8 cellular contexts compared by ENCODE assay signal in genomic region chr19:29843180-29844051, GRCh38. TPM values are rescaled to one million over a fixed set of nuclear protein-coding genes. Genes with fewer than 3 reads are reported as not detected.
A peak's percentile ranks its signal among the peaks of the same experiment; 100 is the strongest.
DNase-seq lines count a peak whose midpoint lies in the region; FAIRE-seq and TF ChIP-seq lines count a peak whose summit lies in the region.

No MANE protein-coding gene starts in this region.

- H3K9me3 ChIP-seq in hepatocyte (ENCODE audit: low read depth), result no peaks in the 10 kb centered on the region

- H3K27ac Mint-ChIP-seq in activated T-helper 2 cell treated with anti-CD3 and anti-CD28 coated beads, Interferon-gamma antibody, Interleukin-2, Interleukin-4, amounts not matched to agents 10 μg/mL and 5 μg/mL and 100 μg/mL, durations not matched to agents 14 hours and 24 hours and 36 hours, result no peak overlapping the region

- H2AFZ ChIP-seq in hepatocyte, result peak overlapping the region; percentile 10

- H3K36me3 ChIP-seq in hepatocyte (replicated peaks; ENCODE audit: insufficient read depth, low read depth), result no peaks in the 10 kb centered on the region

- H3K27me3 Mint-ChIP-seq in activated T-helper 2 cell treated with anti-CD3 and anti-CD28 coated beads, Interferon-gamma antibody, Interleukin-2, Interleukin-4, amounts not matched to agents 10 μg/mL and 5 μg/mL and 100 μg/mL, durations not matched to agents 14 hours and 24 hours and 36 hours (ENCODE audit: low read depth), result peaks cover 9% of the 10 kb centered on the region

- FAIRE-seq in GM19239 (lab: Jason Lieb, UNC), result no peak

- peak; percentile 17 for DNase-seq in activated CD4-positive, alpha-beta T cell treated with anti-CD3 and anti-CD28 coated beads for 48 hours
- no peak for DNase-seq in activated CD4-positive, alpha-beta T cell treated with anti-CD3 and anti-CD28 coated beads, Interleukin-2, amount 50 U/mL, for 48 hours
- DNase-seq in activated T-helper 2 cell treated with anti-CD3 and anti-CD28 coated beads, Interferon-gamma antibody, Interleukin-2, Interleukin-4, amounts not matched to agents 10 μg/mL and 5 μg/mL and 100 μg/mL, durations not matched to agents 14 hours and 24 hours and 36 hours (ENCODE audit: low spot score), result no peak
- DNase-seq in hepatocyte (ENCODE audit: low spot score), result peak; percentile 76
- no peak for DNase-seq in stimulated activated CD4-positive, alpha-beta T cell treated with anti-CD3 and anti-CD28 coated beads, Interleukin-2, amount 100 ng/mL, for 24 hours
- no peak for DNase-seq in glomerular visceral epithelial cell (ENCODE audit: extremely low spot score)
- no peak for DNase-seq in GM19239 (ENCODE audit: insufficient read length, low spot score)

- H3K27me3 ChIP-seq in hepatocyte, result no peaks in the 10 kb centered on the region

- peak overlapping the region; percentile 95 for H3K4me2 ChIP-seq in hepatocyte

- no peaks in the 10 kb centered on the region for H4K20me1 ChIP-seq in hepatocyte (ENCODE audit: insufficient read depth, poor library complexity, severe bottlenecking)

- peak overlapping the region; percentile 57 for H3K27ac ChIP-seq in hepatocyte
- peak overlapping the region in 5 of 21 experiments; percentile 12 to 64 (median 41) for H3K27ac ChIP-seq in skin epidermis

- intact Hi-C loops in activated T-helper 2 cell treated with anti-CD3 and anti-CD28 coated beads, Interferon-gamma antibody, Interleukin-2, Interleukin-4, amounts not matched to agents 10 μg/mL and 5 μg/mL and 100 μg/mL, durations not matched to agents 14 hours and 24 hours and 36 hours (cut with micrococcal nuclease), result loop anchor here (1.0 to 10.0 kb wide), 2 partner anchors 99 to 239 kb away; partner anchors contain the start of genes POP4 and URI1

- H3K9me2 ChIP-seq in hepatocyte (replicated peaks; ENCODE audit: insufficient read depth), result no peaks in the 10 kb centered on the region

- H3K4me3 ChIP-seq in hepatocyte (no peak overlapping the region), skin epidermis (peak overlapping the region in 6 of 7 experiments; percentile 7 to 84 (median 60))

- H3K4me3 Mint-ChIP-seq in activated T-helper 2 cell treated with anti-CD3 and anti-CD28 coated beads, Interferon-gamma antibody, Interleukin-2, Interleukin-4, amounts not matched to agents 10 μg/mL and 5 μg/mL and 100 μg/mL, durations not matched to agents 14 hours and 24 hours and 36 hours (ENCODE audit: low read depth), result peak overlapping the region; percentile 73

- TF ChIP-seq CTCF in hepatocyte (IDR thresholded peaks at IDR 0.05; ENCODE audit: poor library complexity), result no peak

- no peaks in the 10 kb centered on the region for H3K9me3 Mint-ChIP-seq in activated T-helper 2 cell treated with anti-CD3 and anti-CD28 coated beads, Interferon-gamma antibody, Interleukin-2, Interleukin-4, amounts not matched to agents 10 μg/mL and 5 μg/mL and 100 μg/mL, durations not matched to agents 14 hours and 24 hours and 36 hours

- WGBS in hepatocyte (ENCODE audit: low lambda C conversion rate, missing lambda C conversion rate), result 20% methylated on average over 40 of the region's 48 CpGs

- peaks cover 27% of the 10 kb centered on the region for H3K4me1 ChIP-seq in hepatocyte (ENCODE audit: insufficient read depth)

- H3K4me1 Mint-ChIP-seq in activated T-helper 2 cell treated with anti-CD3 and anti-CD28 coated beads, Interferon-gamma antibody, Interleukin-2, Interleukin-4, amounts not matched to agents 10 μg/mL and 5 μg/mL and 100 μg/mL, durations not matched to agents 14 hours and 24 hours and 36 hours (ENCODE audit: low read depth), result peaks cover 11% of the 10 kb centered on the region

- H3K79me2 ChIP-seq in hepatocyte, result no peaks in the 10 kb centered on the region

- H3K36me3 Mint-ChIP-seq in activated T-helper 2 cell treated with anti-CD3 and anti-CD28 coated beads, Interferon-gamma antibody, Interleukin-2, Interleukin-4, amounts not matched to agents 10 μg/mL and 5 μg/mL and 100 μg/mL, durations not matched to agents 14 hours and 24 hours and 36 hours (ENCODE audit: low read depth), result no peaks in the 10 kb centered on the region

RNA-seq across cellular contexts. Expression of gene CCNE1, which starts 31.6 kb away (rescaled TPM):
- 37.4 and 39.6 TPM in 2 replicates for total RNA-seq in activated T-helper 2 cell treated with anti-CD3 and anti-CD28 coated beads, Interferon-gamma antibody, Interleukin-2, Interleukin-4, amounts not matched to agents 10 μg/mL and 5 μg/mL and 100 μg/mL, durations not matched to agents 14 hours and 24 hours and 36 hours
- total RNA-seq in hepatocyte, result 17.6 and 19.9 TPM in 2 replicates
- polyA plus RNA-seq in hepatocyte, result 24.6 and 25.1 TPM in 2 replicates

Comparison
In these comparisons a context has a peak if more than half of its experiments do, and no peak if none do; other contexts are left out.
1. DNase-seq: peak in activated CD4-positive, alpha-beta T cell treated with anti-CD3 and anti-CD28 coated beads for 48 hours (single experiment) and hepatocyte (single experiment); none in activated CD4-positive, alpha-beta T cell treated with anti-CD3 and anti-CD28 coated beads, Interleukin-2, amount 50 U/mL, for 48 hours (0 of 2), activated T-helper 2 cell treated with anti-CD3 and anti-CD28 coated beads, Interferon-gamma antibody, Interleukin-2, Interleukin-4, amounts not matched to agents 10 μg/mL and 5 μg/mL and 100 μg/mL, durations not matched to agents 14 hours and 24 hours and 36 hours (single experiment), stimulated activated CD4-positive, alpha-beta T cell treated with anti-CD3 and anti-CD28 coated beads, Interleukin-2, amount 100 ng/mL, for 24 hours (0 of 2), glomerular visceral epithelial cell (single experiment) and GM19239 (single experiment).